23 cellular contexts compared by ENCODE assay signal in the genomic region with DNA sequence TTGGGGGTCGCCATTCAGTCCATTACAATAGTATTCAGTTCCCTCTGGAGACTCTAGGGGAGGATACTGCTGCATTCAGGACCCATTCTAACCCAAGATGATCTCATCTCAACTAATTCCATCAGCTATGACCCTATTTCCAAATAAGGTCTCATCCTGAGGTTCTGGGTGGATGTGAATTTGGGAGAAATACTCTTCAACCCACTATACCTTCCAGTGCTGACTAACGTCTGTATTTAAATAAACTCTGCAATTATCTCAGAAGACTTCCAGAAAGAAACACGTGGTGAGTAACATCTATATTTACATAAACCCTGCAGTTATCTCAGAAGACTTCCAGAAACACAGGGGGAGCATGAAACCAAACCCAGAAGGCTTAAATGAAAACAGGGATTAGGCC.
"Had no signal": no experiment of that assay in that cellular context is flagged by ENCODE, and none has a peak within 500 bp of the region (broad histone marks: within the 10 kb centered on the region; RNA-seq: fewer than 3 reads in every experiment).

No MANE protein-coding gene starts in this region.

- H3K27ac Mint-ChIP-seq: naive thymus-derived CD4-positive, alpha-beta T cell; natural killer cell treated with Interleukin-12 subunit alpha and Interleukin-12 subunit beta and Interleukin-15 and Interleukin-18, amount 100 ng/mL, for 72 hours; progenitor cell of endocrine pancreas; stimulated activated memory B cell treated with anti-CD40 and anti-IgM and Interleukin-4, amounts not matched to agents 10 μg/mL and 1 μg/mL and 100 μg/mL, for 72 hours; stimulated activated naive CD8-positive, alpha-beta T cell treated with anti-CD3 and anti-CD28 coated beads, Interleukin-15, amount 100 ng/mL, for 72 hours; type B pancreatic cell had no signal

- H3K4me2 ChIP-seq: smooth muscle cell had no signal

- H3K4me1 ChIP-seq: left ventricle myocardium inferior, right atrium auricular region, right lobe of liver, tibial nerve, uterus had no signal

- H3K27ac ChIP-seq: left ventricle myocardium inferior, ovary, right atrium auricular region, right lobe of liver, tibial nerve, uterus had no signal

- H3K27me3 Mint-ChIP-seq: naive thymus-derived CD4-positive, alpha-beta T cell; progenitor cell of endocrine pancreas; stimulated activated memory B cell treated with anti-CD40 and anti-IgM and Interleukin-4, amounts not matched to agents 10 μg/mL and 1 μg/mL and 100 μg/mL, for 72 hours; stimulated activated naive CD8-positive, alpha-beta T cell treated with anti-CD3 and anti-CD28 coated beads, Interleukin-15, amount 100 ng/mL, for 72 hours had no signal

- H3K9me3 ChIP-seq: left ventricle myocardium inferior, mucosa of descending colon, ovary, right atrium auricular region, right lobe of liver, tibial nerve, uterus had no signal

- H3K27me3 ChIP-seq: ovary, right atrium auricular region, right lobe of liver, tibial nerve, uterus had no signal

- H3K4me3 ChIP-seq: left ventricle myocardium inferior, lung, mucosa of descending colon, ovary, right atrium auricular region, right lobe of liver, smooth muscle cell, tibial nerve, uterus had no signal

- H3K36me3 Mint-ChIP-seq: naive thymus-derived CD4-positive, alpha-beta T cell; natural killer cell treated with Interleukin-12 subunit alpha and Interleukin-12 subunit beta and Interleukin-15 and Interleukin-18, amount 100 ng/mL, for 72 hours; stimulated activated memory B cell treated with anti-CD40 and anti-IgM and Interleukin-4, amounts not matched to agents 10 μg/mL and 1 μg/mL and 100 μg/mL, for 72 hours; type B pancreatic cell had no signal

- H3K36me3 ChIP-seq: left ventricle myocardium inferior, ovary, right atrium auricular region, right lobe of liver, tibial nerve, uterus had no signal

- H3K4me3 Mint-ChIP-seq: naive thymus-derived CD4-positive, alpha-beta T cell; natural killer cell treated with Interleukin-12 subunit alpha and Interleukin-12 subunit beta and Interleukin-15 and Interleukin-18, amount 100 ng/mL, for 72 hours; stimulated activated memory B cell treated with anti-CD40 and anti-IgM and Interleukin-4, amounts not matched to agents 10 μg/mL and 1 μg/mL and 100 μg/mL, for 72 hours; stimulated activated naive CD8-positive, alpha-beta T cell treated with anti-CD3 and anti-CD28 coated beads, Interleukin-15, amount 100 ng/mL, for 72 hours; type B pancreatic cell had no signal

- H3K9me3 Mint-ChIP-seq: natural killer cell treated with Interleukin-12 subunit alpha and Interleukin-12 subunit beta and Interleukin-15 and Interleukin-18, amount 100 ng/mL, for 72 hours; stimulated activated memory B cell treated with anti-CD40 and anti-IgM and Interleukin-4, amounts not matched to agents 10 μg/mL and 1 μg/mL and 100 μg/mL, for 72 hours; type B pancreatic cell had no signal

- DNase-seq: islet precursor cell; left ventricle myocardium inferior; midbrain; mucosa of descending colon; naive thymus-derived CD4-positive, alpha-beta T cell; ovary; right lobe of liver; stimulated activated CD4-positive, alpha-beta T cell treated with anti-CD3 and anti-CD28 coated beads, Interleukin-1b, Interleukin-23, amount 100 ng/mL, for 48 hours; stimulated activated CD4-positive, alpha-beta T cell treated with anti-CD3 and anti-CD28 coated beads, Interleukin-2, amount 100 ng/mL, for 48 hours; stimulated activated CD4-positive, alpha-beta T cell treated with anti-CD3 and anti-CD28 coated beads, Interleukin-4, amount 100 ng/mL, for 4 hours; stimulated activated CD8-positive, alpha-beta memory T cell treated with anti-CD3 and anti-CD28 coated beads, Interleukin-4, amount 100 ng/mL, for 48 hours; stimulated activated naive CD4-positive, alpha-beta T cell treated with Interleukin-2 at 50 U/mL for 16 hours; stimulated activated naive CD8-positive, alpha-beta T cell treated with anti-CD3 and anti-CD28 coated beads, Interleukin-15, amount 100 ng/mL, for 72 hours; substantia nigra; uterus had no signal

- ATAC-seq: mucosa of descending colon; naive thymus-derived CD4-positive, alpha-beta T cell; natural killer cell treated with Interleukin-12 subunit alpha and Interleukin-12 subunit beta and Interleukin-15 and Interleukin-18, amount 100 ng/mL, for 72 hours; right lobe of liver; stimulated activated memory B cell treated with anti-CD40 and anti-IgM and Interleukin-4, amounts not matched to agents 10 μg/mL and 1 μg/mL and 100 μg/mL, for 72 hours; stimulated activated naive CD8-positive, alpha-beta T cell treated with anti-CD3 and anti-CD28 coated beads, Interleukin-15, amount 100 ng/mL, for 72 hours had no signal

- H3K4me1 Mint-ChIP-seq: naive thymus-derived CD4-positive, alpha-beta T cell; stimulated activated memory B cell treated with anti-CD40 and anti-IgM and Interleukin-4, amounts not matched to agents 10 μg/mL and 1 μg/mL and 100 μg/mL, for 72 hours; stimulated activated naive CD8-positive, alpha-beta T cell treated with anti-CD3 and anti-CD28 coated beads, Interleukin-15, amount 100 ng/mL, for 72 hours had no signal
